29 cellular contexts compared by ENCODE assay signal in the genomic region with DNA sequence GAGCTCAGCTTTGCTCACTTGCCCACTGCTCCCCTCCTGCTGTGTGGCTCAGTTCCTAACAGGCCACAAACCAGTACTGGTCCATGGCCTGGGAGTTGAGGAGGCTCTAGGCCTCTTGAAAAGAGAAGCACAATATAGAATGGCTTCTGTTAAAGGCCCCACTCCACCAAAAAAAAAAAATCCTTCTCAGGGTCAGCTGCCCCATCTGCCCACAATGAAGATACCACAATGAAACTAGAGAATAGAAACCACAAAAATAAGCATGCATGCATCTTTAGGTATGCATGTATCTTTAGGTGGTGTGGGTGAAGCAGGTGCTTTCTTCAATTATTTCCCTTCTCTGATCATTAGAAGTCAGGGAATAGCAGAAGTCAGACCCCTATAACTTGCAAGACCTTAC.
"Had no signal": no experiment of that assay in that cellular context is flagged by ENCODE, and none has a peak within 500 bp of the region (broad histone marks: within the 10 kb centered on the region; RNA-seq: fewer than 3 reads in every experiment).

No MANE protein-coding gene starts in this region.

- H3K36me3 Mint-ChIP-seq: activated naive CD8-positive, alpha-beta T cell had no signal

- H3K4me1 Mint-ChIP-seq: activated B cell treated with CpG ODN at 0.5 μM for 24 hours; activated T-helper 17 cell treated with anti-CD3 and anti-CD28 coated beads, Interleukin-2, amount 50 U/mL, for 72 hours; central memory CD8-positive, alpha-beta T cell had no signal

- H3K9me3 Mint-ChIP-seq: dendritic cell treated with granulocyte-macrophage colony-stimulating factor and Interleukin-4, amounts not matched to agents 40 ng/mL and 50 ng/mL, for 4 days had no signal

- H3K27ac Mint-ChIP-seq: activated B cell treated with CpG ODN at 0.5 μM for 24 hours; activated CD8-positive, alpha-beta T cell treated with anti-CD3 and anti-CD28 coated beads for 36 hours; activated naive CD8-positive, alpha-beta T cell; activated T-helper 17 cell treated with anti-CD3 and anti-CD28 coated beads, Interleukin-2, amount 50 U/mL, for 72 hours; dendritic cell treated with granulocyte-macrophage colony-stimulating factor and Interleukin-4, amounts not matched to agents 40 ng/mL and 50 ng/mL, for 4 days; T-helper 2 cell treated with Interferon-gamma antibody and Interleukin-4, amounts not matched to agents 5 μg/mL and 100 μg/mL, for 36 hours had no signal

- ATAC-seq: activated CD4-positive, CD25-positive, alpha-beta regulatory T cell treated with anti-CD3 and anti-CD28 coated beads, Interleukin-2, amount 50 U/mL, for 24 hours; activated CD8-positive, alpha-beta T cell treated with anti-CD3 and anti-CD28 coated beads for 36 hours; activated T-cell treated with anti-CD3 and anti-CD28 coated beads, Interleukin-2, amount 50 U/mL, for 4 hours; activated T-helper 17 cell treated with anti-CD3 and anti-CD28 coated beads, Interleukin-2, amount 50 U/mL, for 72 hours; foreskin keratinocyte; gastrocnemius medialis; heart left ventricle had no signal

- DNase-seq: activated B cell treated with CpG ODN at 0.5 μM for 24 hours; activated CD4-positive, alpha-beta T cell treated with anti-CD3 and anti-CD28 coated beads for 48 hours; activated CD4-positive, alpha-beta T cell treated with anti-CD3 and anti-CD28 coated beads, Interleukin-2, amount 50 U/mL, for 1 hour; activated CD4-positive, alpha-beta T cell treated with anti-CD3 and anti-CD28 coated beads, Interleukin-2, amount 50 U/mL, for 48 hours; activated CD8-positive, alpha-beta memory T cell treated with anti-CD3 and anti-CD28 coated beads for 24 hours; activated CD8-positive, alpha-beta T cell treated with anti-CD3 and anti-CD28 coated beads for 36 hours; activated effector memory CD4-positive, alpha-beta T cell treated with Interleukin-2 at 50 U/mL for 16 hours; activated gamma-delta T cell treated with Interleukin-2 at 50 U/mL for 16 hours; activated naive CD4-positive, alpha-beta T cell treated with anti-CD3 and anti-CD28 coated beads, Interleukin-2, amount 50 U/mL, for 16 hours; activated naive CD4-positive, alpha-beta T cell treated with Interleukin-2 at 50 U/mL for 16 hours; activated T-cell treated with anti-CD3 and anti-CD28 coated beads, Interleukin-2, amount 50 U/mL, for 4 hours; amniotic stem cell; anterior cingulate cortex; brain microvascular endothelial cell; dorsolateral prefrontal cortex; effector memory CD4-positive, alpha-beta T cell; erythroblast; foreskin keratinocyte; gastrocnemius medialis; glutamatergic neuron; heart left ventricle; T1000; WERI-Rb-1 had no signal

- H3K27me3 Mint-ChIP-seq: activated B cell treated with CpG ODN at 0.5 μM for 24 hours; activated CD8-positive, alpha-beta T cell treated with anti-CD3 and anti-CD28 coated beads for 36 hours; activated naive CD8-positive, alpha-beta T cell; activated T-helper 17 cell treated with anti-CD3 and anti-CD28 coated beads, Interleukin-2, amount 50 U/mL, for 72 hours; central memory CD8-positive, alpha-beta T cell; dendritic cell treated with granulocyte-macrophage colony-stimulating factor and Interleukin-4, amounts not matched to agents 40 ng/mL and 50 ng/mL, for 4 days had no signal

- H3K4me3 Mint-ChIP-seq: activated B cell treated with CpG ODN at 0.5 μM for 24 hours; activated CD8-positive, alpha-beta T cell treated with anti-CD3 and anti-CD28 coated beads for 36 hours; activated naive CD8-positive, alpha-beta T cell; activated T-cell treated with anti-CD3 and anti-CD28 coated beads, Interleukin-2, amount 50 U/mL, for 4 hours; activated T-helper 17 cell treated with anti-CD3 and anti-CD28 coated beads, Interleukin-2, amount 50 U/mL, for 72 hours; central memory CD8-positive, alpha-beta T cell; dendritic cell treated with granulocyte-macrophage colony-stimulating factor and Interleukin-4, amounts not matched to agents 40 ng/mL and 50 ng/mL, for 4 days; T-helper 2 cell treated with Interferon-gamma antibody and Interleukin-4, amounts not matched to agents 5 μg/mL and 100 μg/mL, for 36 hours had no signal
